Comparison of ENCODE assay signal across 10 cellular contexts in the genomic region with DNA sequence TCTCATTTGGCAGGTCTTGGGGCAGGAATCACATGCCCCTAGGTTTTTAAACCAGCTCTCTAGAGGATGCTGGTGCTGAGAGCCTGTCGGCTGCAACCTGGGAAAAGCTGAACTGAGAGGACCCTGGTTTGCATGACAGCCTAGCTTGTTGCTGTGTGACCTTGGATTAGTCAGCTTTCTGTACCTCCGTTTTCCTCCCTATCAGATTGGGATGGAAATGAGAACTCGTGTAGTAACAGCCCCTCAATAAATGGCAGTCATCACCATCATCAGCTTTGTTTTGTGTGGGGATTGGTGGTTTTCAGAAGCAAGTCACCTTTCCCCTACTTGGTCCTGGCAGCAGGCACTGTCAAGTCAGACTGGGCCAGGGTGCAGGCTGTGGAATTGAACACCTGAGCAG.
DNase-seq lines count a peak whose midpoint lies in the region; FAIRE-seq and TF ChIP-seq lines count a peak whose summit lies in the region.
"Had no signal": no experiment of that assay in that cellular context is flagged by ENCODE, and none has a peak within 500 bp of the region (broad histone marks: within the 10 kb centered on the region; RNA-seq: fewer than 3 reads in every experiment).

No MANE protein-coding gene starts in this region.

- CTCF ChIA-PET in endothelial cell of umbilical vein (lab: Charles Lee) = interaction anchor here (0.8 to 2.1 kb wide), 5 partner anchors 16 to 263 kb away, joined by 4 to 11 read pairs (median 4); no protein-coding TSS in a partner anchor

- H3K4me3 ChIP-seq in SJSA1 (no peak overlapping the region), endothelial cell of umbilical vein (replicated peaks in 1 of 3; ENCODE audit: insufficient read depth in 1 of 3, low read depth in 1 of 3, low read length in 3 of 3) (no peak overlapping the region), skeletal muscle satellite cell (ENCODE audit: low read length) (no peak overlapping the region)

- H3K27me3 ChIP-seq in SJSA1 (replicated peaks) (no peaks in the 10 kb centered on the region), endothelial cell of umbilical vein (ENCODE audit: control insufficient read depth in 2 of 2, insufficient read depth in 2 of 2, low read length in 2 of 2) (no peaks in the 10 kb centered on the region), skeletal muscle satellite cell (ENCODE audit: control insufficient read depth, insufficient read depth, low read length) (no peaks in the 10 kb centered on the region)

- POLR2A ChIA-PET in endothelial cell of umbilical vein (lab: Charles Lee) = interaction anchor here (1.3 kb wide), 1 partner anchor 11 kb away, joined by 3 read pairs; no protein-coding TSS in a partner anchor

- H3K27ac ChIP-seq in SJSA1 = peak overlapping the region; percentile 12; the same call in 1 of the 2 replicates
- H3K27ac ChIP-seq in endothelial cell of umbilical vein (ENCODE audit: insufficient read depth, low read depth, low read length) = peak overlapping the region; percentile 2

- H2AFZ ChIP-seq in endothelial cell of umbilical vein (ENCODE audit: low read depth, low read length) = no peak overlapping the region

- H4K20me1 ChIP-seq in endothelial cell of umbilical vein (replicated peaks; ENCODE audit: control insufficient read depth, extremely low read depth, insufficient read depth, low read length) = peaks cover 3% of the 10 kb centered on the region

- no peak overlapping the region for H3K9ac ChIP-seq in endothelial cell of umbilical vein (replicated peaks; ENCODE audit: extremely low read depth, insufficient read depth, low read length)
- H3K9ac ChIP-seq in skeletal muscle satellite cell (ENCODE audit: low read depth, low read length) = peak overlapping the region; percentile 37

- peak; percentile 47 for FAIRE-seq in endothelial cell of umbilical vein (lab: Jason Lieb, UNC)

- H3K9me1 ChIP-seq in endothelial cell of umbilical vein (replicated peaks; ENCODE audit: control insufficient read depth, extremely low read depth, insufficient read depth, low read length) = no peaks in the 10 kb centered on the region

- H3K79me2 ChIP-seq in endothelial cell of umbilical vein (ENCODE audit: control insufficient read depth, insufficient read depth, low read length) = peaks cover 90% of the 10 kb centered on the region

- dilution Hi-C loops in endothelial cell of umbilical vein (cut with MboI; ENCODE audit: extremely low pct_ligation_motif_present, low sequenced_read_pairs) = no loop called here

- H3K9me3 ChIP-seq in SJSA1 (replicated peaks) (no peaks in the 10 kb centered on the region), endothelial cell of umbilical vein (replicated peaks; ENCODE audit: control insufficient read depth, insufficient read depth, low read length) (no peaks in the 10 kb centered on the region), skeletal muscle satellite cell (replicated peaks; ENCODE audit: low read length) (no peaks in the 10 kb centered on the region)

- BruUV-seq in endothelial cell of umbilical vein (replicated peaks; lab: Mats Ljungman, UMichigan) = no TSS peak

- TF ChIP-seq CTCF in endothelial cell of umbilical vein (IDR thresholded peaks at IDR 0.05; ENCODE audit: extremely low read depth in 1 of 2, insufficient read depth in 1 of 2, low read depth in 1 of 2, low read length in 2 of 2) = no peak

- DNase-seq in ELR (ENCODE audit: low read depth) = peak; percentile 59
- no peak for DNase-seq in SJSA1 (ENCODE audit: low read depth in 1 of 2, low spot score in 2 of 2)
- peak; percentile 24 for DNase-seq in endothelial cell of umbilical vein (ENCODE audit: low read depth, low spot score)
- DNase-seq in NCI-H1694 treated with DMSO at 0.1 percent for 48 hours (lab: John Stamatoyannopoulos, UW) = no peak
- DNase-seq in activated effector memory CD4-positive, alpha-beta T cell treated with anti-CD3 and anti-CD28 coated beads, Interleukin-2, amount 50 U/mL, for 16 hours = no peak
- no peak for DNase-seq in A172 (ENCODE audit: low spot score)
- no peak for DNase-seq in cortex of kidney (lab: John Stamatoyannopoulos, UW)
- DNase-seq: Karpas-422, SHP77 treated with DMSO at 0.1 percent for 48 hours had no signal

- H3K4me2 ChIP-seq in endothelial cell of umbilical vein (ENCODE audit: insufficient read depth, low read length) (peak overlapping the region; percentile 0), skeletal muscle satellite cell (ENCODE audit: low read length) (peak overlapping the region; percentile 76)

- no peak for TF ChIP-seq POLR2A in endothelial cell of umbilical vein (IDR thresholded peaks at IDR 0.05; ENCODE audit: low read depth, low read length)

- intact Hi-C loops in endothelial cell of umbilical vein (cut with micrococcal nuclease) = loop anchor here (2.0 to 10.0 kb wide), 2 partner anchors 27 to 399 kb away; a partner anchor contains a TSS

- peaks cover 72% of the 10 kb centered on the region for H3K4me1 ChIP-seq in SJSA1 (replicated peaks)
- peaks cover 74% of the 10 kb centered on the region for H3K4me1 ChIP-seq in endothelial cell of umbilical vein (ENCODE audit: control insufficient read depth, extremely low read depth, insufficient read depth, low read length)
- peaks cover 61% of the 10 kb centered on the region for H3K4me1 ChIP-seq in skeletal muscle satellite cell (ENCODE audit: control insufficient read depth, insufficient read depth, low read length)

- peaks cover 41% of the 10 kb centered on the region for H3K36me3 ChIP-seq in SJSA1
- H3K36me3 ChIP-seq in endothelial cell of umbilical vein (ENCODE audit: control insufficient read depth in 2 of 2, extremely low read depth in 1 of 2, insufficient read depth in 2 of 2, low read length in 2 of 2) = peaks cover 0 to 3% of the 10 kb centered on the region in 2 experiments
- peaks cover 14% of the 10 kb centered on the region for H3K36me3 ChIP-seq in skeletal muscle satellite cell (ENCODE audit: insufficient read depth, low read length)

TF ChIP-seq in endothelial cell of umbilical vein, 7 proteins besides CTCF, POLR2A, EP300 and RAD21:
- TF ChIP-seq GATA2 (IDR thresholded peaks at IDR 0.05; ENCODE audit: insufficient read depth, insufficient read length, low read depth, low read length) (peak; percentile 69), POLR2AphosphoS5 (IDR thresholded peaks at IDR 0.05; ENCODE audit: insufficient read depth, low read depth, low read length) (no peak)

Comparison
In these comparisons a context has a peak if more than half of its experiments do, and no peak if none do; other contexts are left out.
1. DNase-seq: peak in ELR (single experiment) and endothelial cell of umbilical vein (single experiment); none in SJSA1 (0 of 2), NCI-H1694 treated with DMSO at 0.1 percent for 48 hours (single experiment), activated effector memory CD4-positive, alpha-beta T cell treated with anti-CD3 and anti-CD28 coated beads, Interleukin-2, amount 50 U/mL, for 16 hours (single experiment), A172 (single experiment) and cortex of kidney (single experiment).